Comparison of ENCODE assay signal across 24 cellular contexts in genomic region chrX:17747692-17748091, GRCh38.
"Had no signal": no experiment of that assay in that cellular context is flagged by ENCODE, and none has a peak within 500 bp of the region (broad histone marks: within the 10 kb centered on the region; RNA-seq: fewer than 3 reads in every experiment).

No MANE protein-coding gene starts in this region.

- H3K9me3 Mint-ChIP-seq: dendritic cell treated with granulocyte-macrophage colony-stimulating factor and Interleukin-4, amounts not matched to agents 40 ng/mL and 50 ng/mL, for 4 days; effector memory CD8-positive, alpha-beta T cell; endodermal cell; naive B cell had no signal

- H3K27me3 Mint-ChIP-seq: dendritic cell treated with granulocyte-macrophage colony-stimulating factor and Interleukin-4, amounts not matched to agents 40 ng/mL and 50 ng/mL, for 4 days; naive B cell had no signal

- H3K9me3 ChIP-seq: colonic mucosa, esophagus squamous epithelium, gastrocnemius medialis, heart right ventricle, left lung, lower lobe of right lung, mucosa of descending colon had no signal

- H3K4me1 Mint-ChIP-seq: endodermal cell, naive B cell had no signal

- H3K27me3 ChIP-seq: colonic mucosa, esophagus squamous epithelium, gastrocnemius medialis, left lung had no signal

- H3K27ac Mint-ChIP-seq: dendritic cell treated with granulocyte-macrophage colony-stimulating factor and Interleukin-4, amounts not matched to agents 40 ng/mL and 50 ng/mL, for 4 days; effector memory CD8-positive, alpha-beta T cell; endodermal cell; mesothelial cell of epicardium had no signal

- H3K4me3 ChIP-seq: colonic mucosa, esophagus squamous epithelium, gastrocnemius medialis, heart right ventricle, left lung, lower lobe of right lung, mucosa of descending colon had no signal

- H3K4me3 Mint-ChIP-seq: dendritic cell treated with granulocyte-macrophage colony-stimulating factor and Interleukin-4, amounts not matched to agents 40 ng/mL and 50 ng/mL, for 4 days; effector memory CD8-positive, alpha-beta T cell; endodermal cell; mesothelial cell of epicardium; naive B cell had no signal

- H3K36me3 Mint-ChIP-seq: mesothelial cell of epicardium, naive B cell had no signal

- H3K27ac ChIP-seq: colonic mucosa, epithelial cell of prostate, esophagus squamous epithelium, gastrocnemius medialis, heart right ventricle, left lung, lower lobe of right lung had no signal

- H3K4me1 ChIP-seq: colonic mucosa, esophagus squamous epithelium, left lung, lower lobe of right lung had no signal

- H3K36me3 ChIP-seq: colonic mucosa had no signal

- DNase-seq: colonic mucosa; cortex of kidney; effector CD8-positive, alpha-beta T cell; effector memory CD8-positive, alpha-beta T cell; endodermal cell; erythroblast; esophagus squamous epithelium; foreskin fibroblast; foreskin melanocyte; gastrocnemius medialis; glutamatergic neuron; head of caudate nucleus; heart right ventricle; hippocampal formation; left cardiac atrium; left lung; left ventricle myocardium superior; lower lobe of right lung; mesenchymal stem cell; mucosa of descending colon; naive B cell had no signal
